2 cellular contexts compared by ENCODE assay signal in genomic region chr6:101747160-101747559, GRCh38.
TF ChIP-seq lines count a peak whose summit lies in the region.

No MANE protein-coding gene starts in this region.

TF ChIP-seq in IMR-90, 13 proteins besides CTCF, POLR2A, EP300 and RAD21:
- TF ChIP-seq FOS (IDR thresholded peaks at IDR 0.05; ENCODE audit: low read depth, low read length): no peak
- TF ChIP-seq SMC3 (IDR thresholded peaks at IDR 0.05; ENCODE audit: low read depth, low read length): no peak
- TF ChIP-seq MAFK (IDR thresholded peaks at IDR 0.05; ENCODE audit: low read depth, low read length): no peak
- TF ChIP-seq RCOR1 (IDR thresholded peaks at IDR 0.05; ENCODE audit: insufficient replicate concordance, low read length): no peak
- TF ChIP-seq CHD1 (IDR thresholded peaks at IDR 0.05; ENCODE audit: low read depth, low read length): no peak
- no peak for TF ChIP-seq MAZ (IDR thresholded peaks at IDR 0.05; ENCODE audit: borderline replicate concordance, low read depth, low read length)
- no peak for TF ChIP-seq USF2 (IDR thresholded peaks at IDR 0.05; ENCODE audit: low read depth, low read length)
- TF ChIP-seq CEBPB (IDR thresholded peaks at IDR 0.05; ENCODE audit: low read depth, low read length): no peak
TF ChIP-seq in IMR-90: peak in this region for 0.

TF ChIP-seq in H1, 55 proteins besides CTCF, POLR2A, EP300 and RAD21:
- no peak for TF ChIP-seq RNF2 (IDR thresholded peaks at IDR 0.05; ENCODE audit: borderline replicate concordance, low read depth, low read length, missing control alignments, poor library complexity, severe bottlenecking)
- no peak for TF ChIP-seq RFX5 (IDR thresholded peaks at IDR 0.05; ENCODE audit: borderline replicate concordance, low read depth, low read length)
